ENCODE assay signal across 8 cellular contexts in the genomic region with DNA sequence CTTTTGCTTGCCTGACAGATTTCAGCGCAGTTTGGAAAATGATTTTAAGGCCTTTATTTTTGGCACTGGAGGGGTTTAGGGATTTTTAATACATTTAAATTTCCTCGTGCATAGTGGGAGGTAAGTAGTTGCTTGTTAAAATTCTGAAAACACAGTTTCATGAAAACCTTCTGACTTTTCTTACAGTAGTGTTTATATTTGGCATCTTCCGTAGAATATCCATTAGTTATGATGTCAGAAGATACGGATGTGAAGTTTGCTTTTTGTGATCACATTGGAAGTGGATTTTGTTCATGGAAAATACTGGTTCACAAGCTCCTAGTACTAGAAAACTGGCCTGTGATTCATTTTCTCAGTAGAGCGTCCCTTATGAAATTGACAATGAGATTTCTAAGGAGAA. TPM values are rescaled to one million over a fixed set of nuclear protein-coding genes. Genes with fewer than 3 reads are reported as not detected.
DNase-seq lines count a peak whose midpoint lies in the region; TF ChIP-seq lines count a peak whose summit lies in the region.

No MANE protein-coding gene starts in this region.

- no peak for TF ChIP-seq POLR2A in sigmoid colon (IDR thresholded peaks at IDR 0.05)

- H3K27me3 ChIP-seq in SJSA1 (replicated peaks) = no peaks in the 10 kb centered on the region
- no peaks in the 10 kb centered on the region for H3K27me3 ChIP-seq in sigmoid colon

- H3K9me3 ChIP-seq in SJSA1 (replicated peaks) = no peaks in the 10 kb centered on the region
- H3K9me3 ChIP-seq in sigmoid colon = no peaks in the 10 kb centered on the region

- no peak for TF ChIP-seq EP300 in sigmoid colon (IDR thresholded peaks at IDR 0.05)

- WGBS in sigmoid colon, 2 donors = 65 to 79% methylated on average over 5 of the region's 5 CpGs

- DNase-seq in SJSA1 (ENCODE audit: low read depth in 1 of 2, low spot score in 2 of 2) (no peak), fibroblast of peridontal ligament (ENCODE audit: extremely low read depth) (peak; percentile 18), sigmoid colon (no peak), NCI-H82 treated with DMSO at 0.1 percent for 48 hours (lab: John Stamatoyannopoulos, UW; ENCODE audit: unreplicated experiment) (no peak), kidney glomerular epithelial cell (lab: John Stamatoyannopoulos, UW) (no peak), head of caudate nucleus (no peak)
- no peak for DNase-seq in stimulated activated CD4-positive, alpha-beta T cell treated with anti-CD3 and anti-CD28 coated beads, Interleukin-12 subunit alpha, Interleukin-12 subunit beta, amount 100 ng/mL, for 4 hours

- intact Hi-C loops in sigmoid colon (cut with DNase I) (loop anchor here (2.0 kb wide), 1 partner anchor 46 kb away; no protein-coding TSS in a partner anchor), head of caudate nucleus (cut with DNase I) (no loop called here)

- no peak overlapping the region for H3K27ac ChIP-seq in SJSA1
- peak overlapping the region in 3 of 4 donors; percentile 86 to 94 (median 88) for H3K27ac ChIP-seq in sigmoid colon

- H3K4me1 ChIP-seq in SJSA1 (replicated peaks) (peaks cover 10% of the 10 kb centered on the region), sigmoid colon (peaks cover 0 to 18% (median 11%) of the 10 kb centered on the region in 4 donors)

- no peak for TF ChIP-seq CTCF in sigmoid colon (IDR thresholded peaks at IDR 0.05)

- H3K36me3 ChIP-seq in SJSA1 (no peaks in the 10 kb centered on the region; the same call in 1 of the 2 replicates), sigmoid colon (no peaks in the 10 kb centered on the region)

- peak overlapping the region; percentile 68 for H3K4me3 ChIP-seq in GM08714 (ENCODE audit: low read length)
- peak overlapping the region; percentile 85; the same call in 1 of the 2 replicates for H3K4me3 ChIP-seq in SJSA1
- peak overlapping the region; percentile 80 to 90 (median 84) for H3K4me3 ChIP-seq in sigmoid colon

RNA-seq across cellular contexts. Expression of a gene that starts 1.3 kb away (rescaled TPM):
- 19.6 and 24.6 TPM in 2 replicates for total RNA-seq in SJSA1 (2014; rRNA removed; shearing (Covaris generic))
- 10 to 100 TPM; 30.4 to 42.9 (median 36.4) TPM for total RNA-seq in sigmoid colon
- polyA plus RNA-seq in sigmoid colon = 10 to 100 TPM; 25.2 to 35.4 (median 26.8) TPM
